21 cellular contexts compared by ENCODE assay signal in the genomic region with DNA sequence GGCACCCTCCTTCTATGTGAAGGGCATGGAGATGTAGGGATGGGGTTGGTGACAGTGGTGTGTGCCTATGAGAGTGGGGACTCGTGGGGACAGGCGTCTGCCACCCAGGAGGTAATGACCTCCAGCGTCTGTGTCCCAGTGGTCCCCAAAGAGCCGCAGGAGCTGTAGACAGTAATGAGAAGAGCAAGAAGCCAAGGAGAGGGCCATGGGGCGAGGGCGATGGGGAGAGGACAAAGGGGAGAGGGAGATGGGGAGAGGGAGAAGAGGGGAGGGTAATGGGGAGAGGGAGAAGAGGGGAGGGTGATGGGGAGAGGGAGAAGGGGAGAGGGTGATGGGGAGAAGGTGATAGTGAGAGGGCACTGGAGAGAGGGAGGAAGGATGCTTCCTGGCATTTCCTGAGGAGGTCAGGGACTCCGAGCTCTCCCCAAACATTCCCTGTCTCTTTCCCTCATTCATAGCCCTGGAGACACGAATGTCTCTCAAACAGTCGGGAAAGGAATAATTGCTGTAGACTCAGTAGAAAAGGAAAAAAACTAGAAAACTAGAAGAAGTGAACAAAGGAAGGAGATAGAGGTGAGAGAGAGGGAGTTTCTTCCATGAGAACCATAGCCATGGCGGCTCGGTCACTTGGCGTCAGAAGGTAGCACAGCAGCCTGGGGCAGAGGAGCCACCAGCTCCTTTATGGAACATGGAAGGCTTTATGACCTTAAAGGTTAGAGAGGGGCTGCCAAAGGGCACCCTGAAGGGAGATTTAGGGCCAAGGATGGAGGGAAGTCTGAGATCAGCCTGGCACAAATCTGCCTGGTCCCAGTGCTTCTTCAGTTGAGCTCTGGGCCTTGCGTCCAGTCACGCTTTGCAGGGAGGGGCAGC. TPM values are rescaled to one million over a fixed set of nuclear protein-coding genes. Genes with fewer than 3 reads are reported as not detected.
A peak's percentile ranks its signal among the peaks of the same experiment; 100 is the strongest.
DNase-seq lines count a peak whose midpoint lies in the region; ATAC-seq and TF ChIP-seq lines count a peak whose summit lies in the region.
"Had no signal": no experiment of that assay in that cellular context is flagged by ENCODE, and none has a peak within 500 bp of the region (broad histone marks: within the 10 kb centered on the region; RNA-seq: fewer than 3 reads in every experiment).

No MANE protein-coding gene starts in this region.

- no peak overlapping the region for H3T11ph ChIP-seq in H9 (ENCODE audit: low read length)

- no peak overlapping the region for H3K4ac ChIP-seq in H9 (ENCODE audit: low read depth, low read length)

- ATAC-seq in HG03280 (IDR thresholded peaks at IDR 0.05; ENCODE audit: unreplicated experiment), result no peak

- H3K14ac ChIP-seq in H9 (ENCODE audit: insufficient read depth, low read length), result no peak overlapping the region

- H3K4me1 Mint-ChIP-seq in Calu3 (ENCODE audit: low read depth, unreplicated experiment), result peaks cover 41% of the 10 kb centered on the region
- peaks cover 62% of the 10 kb centered on the region for H3K4me1 Mint-ChIP-seq in chondrocyte (ENCODE audit: low read depth)
- H3K4me1 Mint-ChIP-seq in nephron, result peaks cover 61% of the 10 kb centered on the region
- peaks cover 26 to 50% of the 10 kb centered on the region in 2 experiments for H3K4me1 Mint-ChIP-seq in H9

- no peak for TF ChIP-seq CTCF in Calu3 (IDR thresholded peaks at IDR 0.05; ENCODE audit: unreplicated experiment)
- TF ChIP-seq CTCF in chondrocyte (IDR thresholded peaks at IDR 0.05), result no peak
- TF ChIP-seq CTCF in nephron (IDR thresholded peaks at IDR 0.05; ENCODE audit: unreplicated experiment in 3 of 3), result no peak
- no peak for TF ChIP-seq CTCF in H9 (conservative IDR thresholded peaks at IDR 0.05)

- intact Hi-C loops in Calu3 (cut with micrococcal nuclease; ENCODE audit: unreplicated experiment), result no loop called here

- no peaks in the 10 kb centered on the region for H3K36me3 ChIP-seq in stomach smooth muscle (ENCODE audit: control insufficient read depth in 2 of 2, insufficient read depth in 2 of 2, low read length in 2 of 2)
- H3K36me3 ChIP-seq: prostate gland, SJSA1, thoracic aorta had no signal

- no TSS peak for BruUV-seq in Calu3 (replicated peaks; lab: Mats Ljungman, UMichigan)

- H2AFZ ChIP-seq in H9 (ENCODE audit: low read length), result no peak overlapping the region

- no peaks in the 10 kb centered on the region for H3K79me2 ChIP-seq in H9 (ENCODE audit: insufficient read depth, low read length)

- no CpG with 5 or more reads among the region's 14 CpGs for WGBS in H9 (ENCODE audit: extremely low coverage, insufficient read length, low lambda C conversion rate)

- H3K4me2 ChIP-seq in H9 (ENCODE audit: insufficient read depth, insufficient read length, low read length), result no peak overlapping the region

- no peak overlapping the region for H2BK20ac ChIP-seq in H9 (ENCODE audit: low read depth, low read length, poor library complexity, severe bottlenecking)

- no peak overlapping the region for H4K8ac ChIP-seq in H9 (replicated peaks; ENCODE audit: insufficient read length, low read depth, low read length)

- H2BK120ac ChIP-seq in H9 (ENCODE audit: low read depth, low read length, poor library complexity, severe bottlenecking), result no peak overlapping the region

- no peak overlapping the region for H3K4me3 Mint-ChIP-seq in Calu3 (ENCODE audit: low read depth, unreplicated experiment)
- H3K4me3 Mint-ChIP-seq in chondrocyte (ENCODE audit: unreplicated experiment), result no peak overlapping the region
- H3K4me3 Mint-ChIP-seq in nephron, result peak overlapping the region in 1 of 3 experiments; percentile 67
- H3K4me3 Mint-ChIP-seq in H9, result no peak overlapping the region
- H3K4me3 Mint-ChIP-seq: activated CD4-positive, alpha-beta T cell treated with anti-CD3 and anti-CD28 coated beads, Interleukin-2, amount 10 ng/mL, durations not matched to agents 7 days and 5 days; T-helper 1 cell treated with Interleukin-12 subunit alpha and Interleukin-12 subunit beta and Interleukin-4 antibody, amounts not matched to agents 30 μg/mL and 1 μg/mL, for 36 hours had no signal

- H3K4me3 ChIP-seq in stomach smooth muscle (ENCODE audit: low read length in 2 of 2), result no peak overlapping the region
- H3K4me3 ChIP-seq: prostate gland, SJSA1, thoracic aorta had no signal

- no peak overlapping the region for H4K91ac ChIP-seq in H9 (ENCODE audit: insufficient read length, low read depth, low read length)

- no peak overlapping the region for H3K56ac ChIP-seq in H9 (ENCODE audit: insufficient read length, low read depth, low read length)

- H3K27ac Mint-ChIP-seq in Calu3 (ENCODE audit: unreplicated experiment) (peak overlapping the region; percentile 63), chondrocyte (ENCODE audit: unreplicated experiment) (no peak overlapping the region), nephron (peak overlapping the region in 2 of 3 experiments; percentile 92 to 98), H9 (no peak overlapping the region)
- H3K27ac Mint-ChIP-seq: T-helper 1 cell treated with Interleukin-12 subunit alpha and Interleukin-12 subunit beta and Interleukin-4 antibody, amounts not matched to agents 30 μg/mL and 1 μg/mL, for 36 hours had no signal

- H3K79me1 ChIP-seq in H9 (ENCODE audit: insufficient read depth, low read depth, low read length, poor library complexity, severe bottlenecking), result no peaks in the 10 kb centered on the region

- no peak overlapping the region for H3K23ac ChIP-seq in H9 (ENCODE audit: insufficient read length, low read depth, low read length)

- H2BK5ac ChIP-seq in H9 (ENCODE audit: insufficient read length, low read length), result no peak overlapping the region

- H2BK12ac ChIP-seq in H9 (ENCODE audit: insufficient read length, low read depth, low read length), result no peak overlapping the region

- H3K27me3 ChIP-seq in stomach smooth muscle (ENCODE audit: control insufficient read depth in 1 of 2, insufficient read depth in 2 of 2, low read length in 2 of 2) (no peaks in the 10 kb centered on the region), H9 (ENCODE audit: insufficient read depth, low read length) (no peaks in the 10 kb centered on the region)
- H3K27me3 ChIP-seq: SJSA1 had no signal

- H3K9me3 Mint-ChIP-seq in Calu3 (ENCODE audit: low read depth, unreplicated experiment) (no peaks in the 10 kb centered on the region), chondrocyte (ENCODE audit: low read depth) (no peaks in the 10 kb centered on the region), nephron (no peaks in the 10 kb centered on the region), H9 (no peaks in the 10 kb centered on the region)
- H3K9me3 Mint-ChIP-seq: activated CD4-positive, alpha-beta T cell treated with anti-CD3 and anti-CD28 coated beads, Interleukin-2, amount 10 ng/mL, durations not matched to agents 7 days and 5 days; T-helper 1 cell treated with Interleukin-12 subunit alpha and Interleukin-12 subunit beta and Interleukin-4 antibody, amounts not matched to agents 30 μg/mL and 1 μg/mL, for 36 hours had no signal

- DNase-seq in Calu3 (no peak), chondrocyte (ENCODE audit: low spot score) (peak; percentile 81), H9 (no peak), NCI-H1092 treated with DMSO at 0.1 percent for 48 hours (lab: John Stamatoyannopoulos, UW) (no peak), medulla oblongata (ENCODE audit: extremely low spot score) (no peak)
- DNase-seq: activated CD4-positive, alpha-beta T cell treated with anti-CD3 and anti-CD28 coated beads, Interleukin-2, amount 10 ng/mL, durations not matched to agents 7 days and 5 days; activated gamma-delta T cell treated with Interleukin-2 at 50 U/mL for 16 hours; AML-193; amniotic stem cell; central memory CD4-positive, alpha-beta T cell; NCI-H1436 treated with DMSO at 0.1 percent for 48 hours; NCI-H748 treated with DMSO at 0.1 percent for 48 hours; OCI-M1; stimulated activated CD8-positive, alpha-beta memory T cell treated with anti-CD3 and anti-CD28 coated beads, Interleukin-4, amount 100 ng/mL, for 48 hours had no signal

- no peak overlapping the region for H3K18ac ChIP-seq in H9 (ENCODE audit: insufficient read length, low read depth, low read length)

- H3K9ac ChIP-seq in stomach smooth muscle (ENCODE audit: low read length in 2 of 2), result no peak overlapping the region
- H3K9ac ChIP-seq in H9 (ENCODE audit: extremely low read depth, insufficient read length, low read length), result no peak overlapping the region

- no peaks in the 10 kb centered on the region for H4K20me1 ChIP-seq in H9 (ENCODE audit: control insufficient read depth, insufficient read depth, insufficient read length)

- no peak overlapping the region for H2AK5ac ChIP-seq in H9 (ENCODE audit: insufficient read length, low read length)

- H3K27me3 Mint-ChIP-seq in Calu3 (ENCODE audit: unreplicated experiment) (no peaks in the 10 kb centered on the region), chondrocyte (ENCODE audit: low read depth) (no peaks in the 10 kb centered on the region), nephron (ENCODE audit: low read depth) (peaks cover 28% of the 10 kb centered on the region), H9 (ENCODE audit: low read depth) (peaks cover 4% of the 10 kb centered on the region)
- H3K27me3 Mint-ChIP-seq: activated CD4-positive, alpha-beta T cell treated with anti-CD3 and anti-CD28 coated beads, Interleukin-2, amount 10 ng/mL, durations not matched to agents 7 days and 5 days had no signal

- H3K4me1 ChIP-seq in stomach smooth muscle (ENCODE audit: control insufficient read depth, insufficient read depth, low read length), result peaks cover 16% of the 10 kb centered on the region
- H3K4me1 ChIP-seq in H9 (ENCODE audit: insufficient read depth, low read length), result no peaks in the 10 kb centered on the region; the same call in 1 of the 2 replicates
- H3K4me1 ChIP-seq: prostate gland had no signal

- H3K27ac ChIP-seq in stomach smooth muscle (ENCODE audit: low read length) (peak overlapping the region; percentile 11), H9 (ENCODE audit: insufficient read length, low read depth, low read length) (no peak overlapping the region)
- H3K27ac ChIP-seq: prostate gland, SJSA1 had no signal

- H2BK15ac ChIP-seq in H9 (ENCODE audit: low read depth, low read length), result no peak overlapping the region; the same call in 1 of the 2 replicates

- H3K36me3 Mint-ChIP-seq in Calu3 (ENCODE audit: insufficient read depth, unreplicated experiment) (peaks cover 9% of the 10 kb centered on the region), chondrocyte (ENCODE audit: low read depth) (no peaks in the 10 kb centered on the region), nephron (ENCODE audit: low read depth) (no peaks in the 10 kb centered on the region), H9 (ENCODE audit: insufficient read depth in 1 of 3, low read depth in 3 of 3) (no peaks in the 10 kb centered on the region)

- H3K9me3 ChIP-seq in stomach smooth muscle (ENCODE audit: control insufficient read depth in 2 of 2, low read length in 2 of 2) (no peaks in the 10 kb centered on the region), H9 (ENCODE audit: control insufficient read depth, low read depth, low read length) (no peaks in the 10 kb centered on the region)
- H3K9me3 ChIP-seq: prostate gland, SJSA1, thoracic aorta had no signal

- no peak overlapping the region for H4K5ac ChIP-seq in H9 (ENCODE audit: insufficient read length, low read depth, low read length)

- CTCF ChIA-PET in Calu3 (lab: Charles Lee), result no interaction called here

- no peaks in the 10 kb centered on the region for H3K23me2 ChIP-seq in H9 (ENCODE audit: insufficient read length, low read depth, low read length, poor library complexity, severe bottlenecking)

RNA-seq across cellular contexts. Expression of gene PSD4, which starts 39.5 kb away (rescaled TPM):
- 58.7 and 64.5 TPM in 2 replicates for total RNA-seq in Calu3 (2022)
- 5.2 to 5.5 TPM (median 5.2 TPM) in 3 replicates for total RNA-seq in chondrocyte
- total RNA-seq in H9 (2021), result 1.0 and 1.5 TPM in 2 replicates

Comparison
In these comparisons a context has a peak if more than half of its experiments do, and no peak if none do; other contexts are left out.
1. H3K27ac Mint-ChIP-seq: peak in Calu3 (single experiment) and nephron (2 of 3); none in chondrocyte (single experiment) and H9 (0 of 3).